In genomic region chr9:36762958-36763357, GRCh38 we compare ENCODE assay signal across 16 cellular contexts.
"Had no signal": no experiment of that assay in that cellular context is flagged by ENCODE, and none has a peak within 500 bp of the region (broad histone marks: within the 10 kb centered on the region; RNA-seq: fewer than 3 reads in every experiment).

No MANE protein-coding gene starts in this region.

- H3K4me3 Mint-ChIP-seq: activated CD4-positive, alpha-beta T cell treated with anti-CD3 and anti-CD28 coated beads, Interleukin-2, amount 10 ng/mL, durations not matched to agents 24 days and 14 days; activated CD8-positive, alpha-beta T cell treated with anti-CD3 and anti-CD28 coated beads, Interleukin-2, amount 10 ng/mL, durations not matched to agents 7 days and 5 days; activated T-cell treated with anti-CD3 and anti-CD28 coated beads, Interleukin-2, amount 50 U/mL, for 72 hours; natural killer cell; stimulated activated memory B cell treated with anti-CD40 and anti-IgM and Interleukin-4, amounts not matched to agents 10 μg/mL and 1 μg/mL and 100 μg/mL, for 72 hours had no signal

- H3K36me3 Mint-ChIP-seq: activated naive CD4-positive, alpha-beta T cell treated with anti-CD3 and anti-CD28 coated beads, Interleukin-2, amount 50 U/mL, for 72 hours; natural killer cell; stimulated activated memory B cell treated with anti-CD40 and anti-IgM and Interleukin-4, amounts not matched to agents 10 μg/mL and 1 μg/mL and 100 μg/mL, for 72 hours had no signal

- H3K9me3 Mint-ChIP-seq: activated CD4-positive, alpha-beta T cell treated with anti-CD3 and anti-CD28 coated beads, Interleukin-2, amount 10 ng/mL, durations not matched to agents 24 days and 14 days; activated naive CD4-positive, alpha-beta T cell treated with anti-CD3 and anti-CD28 coated beads, Interleukin-2, amount 50 U/mL, for 72 hours; activated T-cell treated with anti-CD3 and anti-CD28 coated beads, Interleukin-2, amount 50 U/mL, for 72 hours had no signal

- ATAC-seq: activated CD8-positive, alpha-beta T cell treated with anti-CD3 and anti-CD28 coated beads, Interleukin-2, amount 10 ng/mL, durations not matched to agents 7 days and 5 days; activated naive CD4-positive, alpha-beta T cell treated with anti-CD3 and anti-CD28 coated beads, Interleukin-2, amount 50 U/mL, for 72 hours; activated T-cell treated with anti-CD3 and anti-CD28 coated beads, Interleukin-2, amount 50 U/mL, for 72 hours; natural killer cell; stimulated activated memory B cell treated with anti-CD40 and anti-IgM and Interleukin-4, amounts not matched to agents 10 μg/mL and 1 μg/mL and 100 μg/mL, for 72 hours had no signal

- DNase-seq: activated CD4-positive, alpha-beta T cell treated with anti-CD3 and anti-CD28 coated beads, Interleukin-2, amount 10 ng/mL, durations not matched to agents 24 days and 14 days; activated CD4-positive, CD25-positive, alpha-beta regulatory T cell; activated CD8-positive, alpha-beta memory T cell treated with anti-CD3 and anti-CD28 coated beads, Interleukin-2, amount 50 U/mL, for 4 hours; activated CD8-positive, alpha-beta T cell treated with anti-CD3 and anti-CD28 coated beads, Interleukin-2, amount 10 ng/mL, durations not matched to agents 7 days and 5 days; activated gamma-delta T cell; activated T-cell treated with anti-CD3 and anti-CD28 coated beads, Interleukin-2, amount 50 U/mL, for 72 hours; kidney; left ventricle myocardium inferior; natural killer cell; nucleus accumbens; stimulated activated CD4-positive, alpha-beta T cell treated with anti-CD3 and anti-CD28 coated beads, Interleukin-2, amount 100 ng/mL, for 48 hours; uterus had no signal

- H3K36me3 ChIP-seq: left ventricle myocardium inferior, right atrium auricular region, uterus had no signal

- H3K27ac Mint-ChIP-seq: activated CD4-positive, alpha-beta T cell treated with anti-CD3 and anti-CD28 coated beads, Interleukin-2, amount 10 ng/mL, durations not matched to agents 24 days and 14 days; activated CD8-positive, alpha-beta T cell treated with anti-CD3 and anti-CD28 coated beads, Interleukin-2, amount 10 ng/mL, durations not matched to agents 7 days and 5 days; activated naive CD4-positive, alpha-beta T cell treated with anti-CD3 and anti-CD28 coated beads, Interleukin-2, amount 50 U/mL, for 72 hours; activated T-cell treated with anti-CD3 and anti-CD28 coated beads, Interleukin-2, amount 50 U/mL, for 72 hours; natural killer cell; stimulated activated memory B cell treated with anti-CD40 and anti-IgM and Interleukin-4, amounts not matched to agents 10 μg/mL and 1 μg/mL and 100 μg/mL, for 72 hours had no signal

- H3K4me3 ChIP-seq: hepatocyte, left ventricle myocardium inferior, right atrium auricular region, uterus had no signal

- H3K27me3 ChIP-seq: uterus had no signal
